ENCODE assay signal across 1 cellular context in the genomic region with DNA sequence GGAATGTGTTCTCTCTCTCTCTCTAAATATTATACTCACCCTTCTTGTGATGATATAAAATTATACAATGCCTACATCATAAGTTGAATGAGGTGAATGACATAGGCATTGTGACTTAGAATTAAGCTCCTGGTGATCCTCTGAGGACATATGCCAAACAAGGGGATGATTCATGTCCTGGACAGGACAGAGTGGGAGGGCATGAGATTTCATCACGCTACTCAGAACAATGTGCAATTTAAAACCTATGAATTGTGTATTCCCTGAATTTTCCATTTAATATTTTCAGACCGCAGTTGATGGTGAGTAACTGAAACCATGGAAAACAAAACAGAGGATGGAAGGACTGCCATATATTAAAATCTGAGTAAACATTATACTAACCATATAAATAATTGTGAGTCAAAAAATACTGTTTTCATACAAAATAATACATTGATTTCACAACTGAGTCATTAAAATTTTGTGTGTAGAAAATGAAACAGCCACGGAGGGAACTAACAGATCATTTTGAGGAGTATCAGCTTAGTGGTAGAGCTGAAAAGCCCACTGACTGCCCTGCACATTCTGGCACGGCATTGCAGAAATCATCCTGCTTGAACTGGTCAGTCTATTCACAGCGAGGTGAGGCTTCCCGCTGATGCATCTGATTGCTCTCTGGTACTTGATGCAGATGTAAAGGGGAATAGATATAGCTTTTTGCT.
TF ChIP-seq lines count a peak whose summit lies in the region.

No MANE protein-coding gene starts in this region.

TF ChIP-seq in IMR-90, 13 proteins besides CTCF, POLR2A, EP300 and RAD21:
- TF ChIP-seq FOS (IDR thresholded peaks at IDR 0.05; ENCODE audit: low read depth, low read length) (no peak), CEBPB (IDR thresholded peaks at IDR 0.05; ENCODE audit: low read depth, low read length) (no peak), RFX5 (IDR thresholded peaks at IDR 0.05; ENCODE audit: low read depth, low read length) (no peak)
- TF ChIP-seq, protein P1, sequence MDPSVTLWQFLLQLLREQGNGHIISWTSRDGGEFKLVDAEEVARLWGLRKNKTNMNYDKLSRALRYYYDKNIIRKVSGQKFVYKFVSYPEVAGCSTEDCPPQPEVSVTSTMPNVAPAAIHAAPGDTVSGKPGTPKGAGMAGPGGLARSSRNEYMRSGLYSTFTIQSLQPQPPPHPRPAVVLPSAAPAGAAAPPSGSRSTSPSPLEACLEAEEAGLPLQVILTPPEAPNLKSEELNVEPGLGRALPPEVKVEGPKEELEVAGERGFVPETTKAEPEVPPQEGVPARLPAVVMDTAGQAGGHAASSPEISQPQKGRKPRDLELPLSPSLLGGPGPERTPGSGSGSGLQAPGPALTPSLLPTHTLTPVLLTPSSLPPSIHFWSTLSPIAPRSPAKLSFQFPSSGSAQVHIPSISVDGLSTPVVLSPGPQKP (IDR thresholded peaks at IDR 0.05; ENCODE audit: borderline replicate concordance, low read depth, low read length): no peak
